20 cellular contexts compared by ENCODE assay signal in the genomic region with DNA sequence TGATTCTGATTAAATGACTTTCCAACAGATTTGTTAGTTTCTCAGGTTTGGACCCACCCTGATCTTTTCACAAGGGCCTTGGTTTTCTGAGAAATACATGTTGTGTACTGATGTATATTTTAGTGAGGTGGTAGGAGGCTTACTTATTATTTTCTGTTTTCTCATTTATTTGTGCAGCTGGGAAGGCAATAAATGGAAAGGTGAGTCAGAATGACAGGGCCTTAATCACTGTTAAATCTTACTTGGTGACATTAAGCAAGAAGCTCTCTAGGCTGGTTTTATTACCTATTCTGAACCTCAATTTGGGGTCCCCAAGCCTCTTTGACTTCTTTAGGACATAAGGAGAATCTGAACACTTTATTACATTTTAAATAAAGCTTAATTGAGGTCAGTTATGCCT.
"Had no signal": no experiment of that assay in that cellular context is flagged by ENCODE, and none has a peak within 500 bp of the region (broad histone marks: within the 10 kb centered on the region; RNA-seq: fewer than 3 reads in every experiment).

No MANE protein-coding gene starts in this region.

- H3K4me3 ChIP-seq: body of pancreas, esophagus squamous epithelium, gastrocnemius medialis, heart right ventricle, left ventricle myocardium inferior, sigmoid colon, suprapubic skin, upper lobe of left lung had no signal

- H3K27ac ChIP-seq: body of pancreas, esophagus squamous epithelium, gastrocnemius medialis, heart right ventricle, left ventricle myocardium inferior, sigmoid colon, suprapubic skin, upper lobe of left lung had no signal

- H3K4me3 Mint-ChIP-seq: activated CD8-positive, alpha-beta memory T cell treated with anti-CD3 and anti-CD28 coated beads, Interleukin-2, amount 10 ng/mL, durations not matched to agents 7 days and 5 days; activated T-cell treated with anti-CD3 and anti-CD28 coated beads, Interleukin-2, amount 50 U/mL, for 24 hours; nephron had no signal

- DNase-seq: activated CD4-positive, alpha-beta T cell treated with anti-CD3 and anti-CD28 coated beads, Interleukin-2, amount 50 U/mL, for 48 hours; activated CD8-positive, alpha-beta memory T cell treated with anti-CD3 and anti-CD28 coated beads, Interleukin-2, amount 10 ng/mL, durations not matched to agents 7 days and 5 days; activated effector memory CD4-positive, alpha-beta T cell treated with Interleukin-2 at 50 U/mL for 16 hours; activated T-cell treated with anti-CD3 and anti-CD28 coated beads, Interleukin-2, amount 50 U/mL, for 24 hours; amniotic stem cell; body of pancreas; esophagus squamous epithelium; gastrocnemius medialis; heart right ventricle; islet precursor cell; left ventricle myocardium inferior; mesendoderm; sigmoid colon; stimulated activated CD4-positive, alpha-beta T cell treated with anti-CD3 and anti-CD28 coated beads, Interleukin-2, amount 100 ng/mL, for 48 hours; stimulated activated naive CD8-positive, alpha-beta T cell treated with anti-CD3 and anti-CD28 coated beads, Interleukin-15, Interleukin-2, amounts not matched to agents 100 U/mL and 50 U/mL, for 24 hours; upper lobe of left lung had no signal

- H3K27ac Mint-ChIP-seq: activated CD8-positive, alpha-beta memory T cell treated with anti-CD3 and anti-CD28 coated beads, Interleukin-2, amount 10 ng/mL, durations not matched to agents 7 days and 5 days; activated naive CD4-positive, alpha-beta T cell treated with anti-CD3 and anti-CD28 coated beads, Interleukin-2, amount 50 U/mL, for 72 hours; activated T-cell treated with anti-CD3 and anti-CD28 coated beads, Interleukin-2, amount 50 U/mL, for 24 hours; nephron had no signal

- H3K4me1 ChIP-seq: body of pancreas, esophagus squamous epithelium, gastrocnemius medialis, heart right ventricle, left ventricle myocardium inferior, sigmoid colon, suprapubic skin, upper lobe of left lung had no signal

- H3K36me3 ChIP-seq: esophagus squamous epithelium, gastrocnemius medialis, heart right ventricle, left ventricle myocardium inferior, sigmoid colon, suprapubic skin, upper lobe of left lung had no signal

- H3K36me3 Mint-ChIP-seq: activated CD8-positive, alpha-beta memory T cell treated with anti-CD3 and anti-CD28 coated beads, Interleukin-2, amount 10 ng/mL, durations not matched to agents 7 days and 5 days; activated naive CD4-positive, alpha-beta T cell treated with anti-CD3 and anti-CD28 coated beads, Interleukin-2, amount 50 U/mL, for 72 hours had no signal

- H3K27me3 ChIP-seq: body of pancreas, esophagus squamous epithelium, gastrocnemius medialis, heart right ventricle, sigmoid colon, suprapubic skin, upper lobe of left lung had no signal

- H3K9me3 Mint-ChIP-seq: activated naive CD4-positive, alpha-beta T cell treated with anti-CD3 and anti-CD28 coated beads, Interleukin-2, amount 50 U/mL, for 72 hours; activated T-cell treated with anti-CD3 and anti-CD28 coated beads, Interleukin-2, amount 50 U/mL, for 24 hours; nephron had no signal

- ATAC-seq: activated CD4-positive, CD25-positive, alpha-beta regulatory T cell treated with anti-CD3 and anti-CD28 coated beads, Interleukin-2, amount 50 U/mL, for 24 hours; activated CD8-positive, alpha-beta memory T cell treated with anti-CD3 and anti-CD28 coated beads, Interleukin-2, amount 10 ng/mL, durations not matched to agents 7 days and 5 days; activated naive CD4-positive, alpha-beta T cell treated with anti-CD3 and anti-CD28 coated beads, Interleukin-2, amount 50 U/mL, for 72 hours; body of pancreas; gastrocnemius medialis; heart right ventricle; stimulated activated naive CD8-positive, alpha-beta T cell treated with anti-CD3 and anti-CD28 coated beads, Interleukin-15, Interleukin-2, amounts not matched to agents 100 U/mL and 50 U/mL, for 24 hours had no signal

- H3K4me1 Mint-ChIP-seq: activated CD8-positive, alpha-beta memory T cell treated with anti-CD3 and anti-CD28 coated beads, Interleukin-2, amount 10 ng/mL, durations not matched to agents 7 days and 5 days; nephron had no signal

- H3K9me3 ChIP-seq: body of pancreas, esophagus squamous epithelium, gastrocnemius medialis, left ventricle myocardium inferior, sigmoid colon, suprapubic skin, upper lobe of left lung had no signal
